ENCODE assay signal across 11 cellular contexts in the genomic region with DNA sequence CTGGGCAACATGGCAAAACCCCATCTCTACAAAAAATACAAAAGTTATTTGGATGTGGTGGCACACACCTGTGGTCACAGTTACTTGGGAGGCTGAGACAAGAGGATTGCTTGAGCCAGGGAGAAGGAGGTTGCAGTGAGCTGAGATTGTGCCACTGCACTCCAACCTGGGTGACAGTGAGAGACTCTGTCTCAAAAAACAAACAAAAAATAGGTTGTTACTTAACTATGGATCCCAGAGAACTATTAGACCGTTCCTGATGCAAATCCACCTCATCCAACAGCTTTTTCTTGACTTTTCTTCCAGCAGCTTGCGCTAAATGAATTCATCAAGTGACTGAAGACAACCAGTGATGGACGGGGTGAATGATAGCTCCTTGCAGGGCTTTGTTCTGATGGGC. TPM values are rescaled to one million over a fixed set of nuclear protein-coding genes. Genes with fewer than 3 reads are reported as not detected.
"Had no signal": no experiment of that assay in that cellular context is flagged by ENCODE, and none has a peak within 500 bp of the region (broad histone marks: within the 10 kb centered on the region; RNA-seq: fewer than 3 reads in every experiment).

A gene (plus strand): TSS at position 301 of the 400 bp plus-strand sequence. CDS start 52 bp downstream, at position 353.

- DNase-seq: GM23248, GOT3, H7, HFFc6, KBM-7 had no signal

- ATAC-seq: HCT116 had no signal

- H3K4me1 ChIP-seq: HAP-1 had no signal

- H2AFZ ChIP-seq: GM23248 had no signal

- H3K27ac ChIP-seq: GM23248, HL-60, KMS-11 had no signal

- H3K4me3 ChIP-seq: GM23248, HAP-1 had no signal

- H3K36me3 ChIP-seq: HAP-1 had no signal

- H3K9me3 ChIP-seq: HAP-1 had no signal

- H3K9ac ChIP-seq: GM23248, KMS-11 had no signal

- H3K4me2 ChIP-seq: KMS-11 had no signal

RNA-seq across cellular contexts. Expression of the gene that starts here (rescaled TPM):
- total RNA-seq: GM23248, H4, H7, HFFc6, HT1080 had no signal
- polyA plus RNA-seq: GM23248 had no signal
